In genomic region chr1:39387452-39387851, GRCh38 we compare ENCODE assay signal across 8 cellular contexts.
A peak's percentile ranks its signal among the peaks of the same experiment; 100 is the strongest.
DNase-seq lines count a peak whose midpoint lies in the region; ATAC-seq, FAIRE-seq and TF ChIP-seq lines count a peak whose summit lies in the region.

No MANE protein-coding gene starts in this region.

- H3K79me2 ChIP-seq in ACC112 (ENCODE audit: control insufficient read depth, insufficient read depth, low read length, unreplicated experiment) (peaks cover 15% of the 10 kb centered on the region), HCT116 (ENCODE audit: insufficient read depth, low read length) (peaks cover 6% of the 10 kb centered on the region; the same call in 1 of the 2 replicates), keratinocyte (ENCODE audit: control insufficient read depth, insufficient read depth, low read length) (peaks cover 25% of the 10 kb centered on the region)

- peak overlapping the region; percentile 36 for H3K9ac ChIP-seq in HCT116 (ENCODE audit: low read length)
- H3K9ac ChIP-seq in adipocyte (ENCODE audit: low read length) = peak overlapping the region; percentile 43
- H3K9ac ChIP-seq in keratinocyte (ENCODE audit: control insufficient read depth, extremely low read depth, insufficient read depth, low read length) = no peak overlapping the region

- H3K9me1 ChIP-seq in keratinocyte (ENCODE audit: control insufficient read depth, extremely low read depth, insufficient read depth, low read length) = peaks cover 4% of the 10 kb centered on the region

- ATAC-seq in HCT116 (peak; percentile 81), HG03039 (IDR thresholded peaks at IDR 0.05; ENCODE audit: unreplicated experiment) (no peak), GM18517 (IDR thresholded peaks at IDR 0.05; ENCODE audit: unreplicated experiment) (no peak), GM19395 (IDR thresholded peaks at IDR 0.05; ENCODE audit: unreplicated experiment) (no peak)

- dilution Hi-C loops in keratinocyte (cut with MboI; ENCODE audit: extremely low pct_ligation_motif_present, low sequenced_read_pairs) = no loop called here

- intact Hi-C loops in HCT116 (cut with micrococcal nuclease) = loop anchor here (1.0 to 2.0 kb wide), 2 partner anchors 285 to 289 kb away; no protein-coding TSS in a partner anchor

- H3K9me3 ChIP-seq in HCT116 (ENCODE audit: control insufficient read depth in 1 of 2, insufficient read depth in 1 of 2, low read depth in 1 of 2, low read length in 2 of 2) (no peaks in the 10 kb centered on the region), adipocyte (ENCODE audit: control insufficient read depth, low read length) (no peaks in the 10 kb centered on the region), keratinocyte (ENCODE audit: control insufficient read depth, low read depth, low read length) (no peaks in the 10 kb centered on the region), right atrium auricular region (no peaks in the 10 kb centered on the region)

- TF ChIP-seq CTCF in HCT116 (IDR thresholded peaks at IDR 0.05 in 2 of 3, conservative IDR thresholded peaks at IDR 0.05 in 1 of 3; ENCODE audit: borderline replicate concordance in 1 of 3, insufficient read depth in 1 of 3, low read depth in 2 of 3, low read length in 2 of 3) (peak; percentile 53 to 70 (median 64); a peak in 5 of 6 replicates), keratinocyte (optimal IDR thresholded peaks at IDR 0.05 in 1 of 3, IDR thresholded peaks at IDR 0.05 in 1 of 3, conservative IDR thresholded peaks at IDR 0.05 in 1 of 3; ENCODE audit: extremely low read depth in 1 of 3, insufficient read depth in 2 of 3, low read length in 3 of 3) (peak in 2 of 3 experiments; percentile 26 to 53), right atrium auricular region (IDR thresholded peaks at IDR 0.05) (no peak)

- peak; percentile 83 for DNase-seq in HCT116 (ENCODE audit: low read depth, low spot score)
- DNase-seq in adipocyte (ENCODE audit: low read depth) = peak; percentile 84
- DNase-seq in keratinocyte (ENCODE audit: low read depth, low spot score) = no peak
- DNase-seq in right atrium auricular region (ENCODE audit: low spot score) = no peak

- H3K4me1 ChIP-seq in ACC112 (ENCODE audit: control insufficient read depth, insufficient read depth, low read length, unreplicated experiment) (peaks cover 28% of the 10 kb centered on the region), HCT116 (ENCODE audit: control insufficient read depth in 1 of 2, insufficient read depth in 2 of 2, low read length in 2 of 2) (peaks cover 32 to 58% of the 10 kb centered on the region in 2 experiments), adipocyte (ENCODE audit: control insufficient read depth, insufficient read depth, low read length) (peaks cover 48% of the 10 kb centered on the region), keratinocyte (ENCODE audit: control insufficient read depth, extremely low read depth, insufficient read depth, low read length) (peaks cover 23% of the 10 kb centered on the region), right atrium auricular region (peaks cover 0 to 43% of the 10 kb centered on the region in 2 donors)

- TF ChIP-seq RAD21 in HCT116 (IDR thresholded peaks at IDR 0.05; ENCODE audit: low read depth) = peak; percentile 87

- H4K20me1 ChIP-seq in HCT116 (ENCODE audit: insufficient read depth) (no peaks in the 10 kb centered on the region), keratinocyte (ENCODE audit: control insufficient read depth, extremely low read depth, insufficient read depth, low read length) (no peaks in the 10 kb centered on the region)

- H3K4me2 ChIP-seq in HCT116 (ENCODE audit: low read length) = peak overlapping the region; percentile 62
- no peak overlapping the region for H3K4me2 ChIP-seq in keratinocyte (ENCODE audit: control insufficient read depth, extremely low read depth, insufficient read depth, low read depth, low read length)

- H2AFZ ChIP-seq in ACC112 (ENCODE audit: low read length, unreplicated experiment) (no peak overlapping the region), HCT116 (ENCODE audit: low read depth, low read length, poor library complexity, severe bottlenecking) (no peak overlapping the region), keratinocyte (ENCODE audit: control insufficient read depth, low read length) (no peak overlapping the region)

- H3K27me3 ChIP-seq in ACC112 (ENCODE audit: insufficient read depth, low read length) (no peaks in the 10 kb centered on the region), HCT116 (ENCODE audit: insufficient read depth, low read length) (no peaks in the 10 kb centered on the region), adipocyte (replicated peaks; ENCODE audit: control insufficient read depth, insufficient read depth, low read length) (no peaks in the 10 kb centered on the region), keratinocyte (ENCODE audit: control insufficient read depth, extremely low read depth, insufficient read depth, low read length) (no peaks in the 10 kb centered on the region), right atrium auricular region (no peaks in the 10 kb centered on the region)

- no peak overlapping the region for H3K4me3 ChIP-seq in ACC112 (ENCODE audit: low read depth, low read length)
- H3K4me3 ChIP-seq in HCT116 (replicated peaks in 1 of 2; ENCODE audit: low read depth in 1 of 2, low read length in 2 of 2) = peak overlapping the region in 1 of 2 experiments; percentile 10; a peak in 1 of 4 replicates
- no peak overlapping the region for H3K4me3 ChIP-seq in adipocyte (ENCODE audit: low read length)
- H3K4me3 ChIP-seq in keratinocyte (ENCODE audit: control insufficient read depth in 2 of 3, extremely low read depth in 1 of 3, insufficient read depth in 2 of 3, low read depth in 1 of 3, low read length in 3 of 3) = no peak overlapping the region
- H3K4me3 ChIP-seq in right atrium auricular region = no peak overlapping the region

- RAD21 ChIA-PET in HCT116 (lab: Charles Lee; ENCODE audit: low non-redundant PET in 1 of 2, low total read pairs in 2 of 2, uncharacterized antibody in 2 of 2, unreplicated experiment in 2 of 2) = interaction anchor here (0.6 to 1.5 kb wide), 2 partner anchors 112 to 151 kb away, joined by 3 read pairs; no protein-coding TSS in a partner anchor

- FAIRE-seq in keratinocyte (lab: Jason Lieb, UNC) = peak; percentile 74

- CTCF ChIA-PET in HCT116 (lab: Charles Lee) = interaction anchor here (1.0 to 4.0 kb wide), 10 partner anchors 9 to 289 kb away, joined by 3 to 25 read pairs (median 6); no protein-coding TSS in a partner anchor

- no peaks in the 10 kb centered on the region; the same call in 1 of the 2 replicates for H3K9me2 ChIP-seq in HCT116 (ENCODE audit: insufficient read depth)

- H3K36me3 ChIP-seq in ACC112 (ENCODE audit: insufficient read depth, low read length) = peaks cover 16% of the 10 kb centered on the region; the same call in 1 of the 2 replicates
- peaks cover 0 to 9% of the 10 kb centered on the region in 2 experiments; a peak in 2 of 4 replicates for H3K36me3 ChIP-seq in HCT116 (ENCODE audit: control insufficient read depth in 1 of 2, insufficient read depth in 2 of 2, low read length in 2 of 2)
- H3K36me3 ChIP-seq in adipocyte (ENCODE audit: control insufficient read depth, insufficient read depth, low read length, severe bottlenecking) = peaks cover 50% of the 10 kb centered on the region
- peaks cover 31 to 33% of the 10 kb centered on the region in 2 experiments for H3K36me3 ChIP-seq in keratinocyte (ENCODE audit: control insufficient read depth in 2 of 2, extremely low read depth in 1 of 2, insufficient read depth in 2 of 2, low read length in 2 of 2)
- peaks cover 61% of the 10 kb centered on the region for H3K36me3 ChIP-seq in right atrium auricular region

- no peak for TF ChIP-seq POLR2A in HCT116 (IDR thresholded peaks at IDR 0.05; ENCODE audit: borderline replicate concordance, extremely low read depth, insufficient read depth, insufficient read length)

- POLR2A ChIA-PET in HCT116 (lab: Charles Lee) = interaction anchor here (1.1 to 1.7 kb wide), 3 partner anchors 9 to 361 kb away, joined by 3 to 6 read pairs (median 3); partner anchors contain the start of gene NDUFS5

- BruUV-seq in HCT116 (replicated peaks; lab: Mats Ljungman, UMichigan) = no TSS peak

- peak overlapping the region; percentile 12 for H3K27ac ChIP-seq in ACC112 (ENCODE audit: low read depth, low read length)
- peak overlapping the region; percentile 78 for H3K27ac ChIP-seq in HCT116 (ENCODE audit: low read depth, low read length)
- H3K27ac ChIP-seq in keratinocyte (ENCODE audit: control insufficient read depth, insufficient read depth, low read length) = no peak overlapping the region
- peak overlapping the region in 1 of 2 donors; percentile 79 for H3K27ac ChIP-seq in right atrium auricular region

TF ChIP-seq in HCT116, 20 proteins besides CTCF, POLR2A, EP300 and RAD21 (continues in another document):
- peak; percentile 48 for TF ChIP-seq POLR2AphosphoS5 (IDR thresholded peaks at IDR 0.05; ENCODE audit: low read depth, low read length)
- TF ChIP-seq TCF7L2 (IDR thresholded peaks at IDR 0.05; ENCODE audit: borderline replicate concordance, extremely low read depth, insufficient read depth, insufficient read length) = peak; percentile 99
- TF ChIP-seq JUND (IDR thresholded peaks at IDR 0.05) = peak; percentile 89
- no peak for TF ChIP-seq ELF1 (IDR thresholded peaks at IDR 0.05; ENCODE audit: borderline replicate concordance, low read depth)
- no peak for TF ChIP-seq SRF (IDR thresholded peaks at IDR 0.05; ENCODE audit: low read depth)
- peak; percentile 62 for TF ChIP-seq SP1 (IDR thresholded peaks at IDR 0.05; ENCODE audit: low read depth)
- no peak; the same call in 1 of the 2 replicates for TF ChIP-seq SIN3A (IDR thresholded peaks at IDR 0.05; ENCODE audit: low read depth)
- peak; percentile 90 for TF ChIP-seq FOSL1 (IDR thresholded peaks at IDR 0.05; ENCODE audit: low read depth)
- peak; percentile 50 for TF ChIP-seq MAX (IDR thresholded peaks at IDR 0.05)
- peak; percentile 90 for TF ChIP-seq CBX3 (IDR thresholded peaks at IDR 0.05; ENCODE audit: low read depth)
- TF ChIP-seq ATF3 (IDR thresholded peaks at IDR 0.05) = no peak
- peak; percentile 43 for TF ChIP-seq YY1 (IDR thresholded peaks at IDR 0.05; ENCODE audit: extremely low read depth, insufficient replicate concordance, low read depth, low read length)

Comparison
In these comparisons a context has a peak if more than half of its experiments do, and no peak if none do; other contexts are left out.
1. DNase-seq: peak in HCT116 (single experiment) and adipocyte (single experiment); none in keratinocyte (single experiment) and right atrium auricular region (single experiment).
2. CTCF ChIP-seq: peak in HCT116 (3 of 3) and keratinocyte (2 of 3); none in right atrium auricular region (0 of 2).